In genomic region chr1:1424623-1425229, GRCh38 we compare ENCODE assay signal across 18 cellular contexts. TPM values are rescaled to one million over a fixed set of nuclear protein-coding genes. Genes with fewer than 3 reads are reported as not detected.
A peak's percentile ranks its signal among the peaks of the same experiment; 100 is the strongest.
DNase-seq lines count a peak whose midpoint lies in the region; ATAC-seq and TF ChIP-seq lines count a peak whose summit lies in the region.
"Had no signal": no experiment of that assay in that cellular context is flagged by ENCODE, and none has a peak within 500 bp of the region (broad histone marks: within the 10 kb centered on the region; RNA-seq: fewer than 3 reads in every experiment).

No MANE protein-coding gene starts in this region.

- no peaks in the 10 kb centered on the region for H3K36me3 ChIP-seq in body of pancreas (replicated peaks in 1 of 2; ENCODE audit: insufficient read depth in 1 of 2, low read depth in 2 of 2)
- H3K36me3 ChIP-seq: left lung had no signal

- H3K36me3 Mint-ChIP-seq in mesothelial cell of epicardium: no peaks in the 10 kb centered on the region
- H3K36me3 Mint-ChIP-seq: activated naive CD4-positive, alpha-beta T cell treated with anti-CD3 and anti-CD28 coated beads, Interleukin-2, amount 50 U/mL, for 72 hours had no signal

- H3K9me3 Mint-ChIP-seq in mesothelial cell of epicardium: no peaks in the 10 kb centered on the region
- H3K9me3 Mint-ChIP-seq: activated naive CD4-positive, alpha-beta T cell treated with anti-CD3 and anti-CD28 coated beads, Interleukin-2, amount 50 U/mL, for 72 hours; activated T-cell treated with anti-CD3 and anti-CD28 coated beads, Interleukin-2, amount 50 U/mL, for 72 hours had no signal

- H3K9me3 ChIP-seq in right cardiac atrium (ENCODE audit: control insufficient read depth, low read length) (no peaks in the 10 kb centered on the region), body of pancreas (no peaks in the 10 kb centered on the region)
- H3K9me3 ChIP-seq: A549, Caco-2, left lung had no signal

- intact Hi-C loops in right cardiac atrium (cut with DNase I) (no loop called here), Right ventricle myocardium superior (cut with DNase I) (no loop called here), body of pancreas (cut with DNase I) (no loop called here)

- H3K27me3 Mint-ChIP-seq in mesothelial cell of epicardium (ENCODE audit: low read depth): no peaks in the 10 kb centered on the region

- ATAC-seq in right cardiac atrium: no peak
- no peak for ATAC-seq in Right ventricle myocardium superior (ENCODE audit: poor library complexity)
- ATAC-seq in body of pancreas: no peak
- no peak for ATAC-seq in GM19035 (IDR thresholded peaks at IDR 0.05; ENCODE audit: unreplicated experiment)
- ATAC-seq: activated naive CD4-positive, alpha-beta T cell treated with anti-CD3 and anti-CD28 coated beads, Interleukin-2, amount 50 U/mL, for 72 hours; activated T-cell treated with anti-CD3 and anti-CD28 coated beads, Interleukin-2, amount 50 U/mL, for 72 hours; left lung; Right ventricle myocardium inferior had no signal

- H3K27ac ChIP-seq in right cardiac atrium (ENCODE audit: low read length) (no peak overlapping the region), body of pancreas (no peak overlapping the region)
- H3K27ac ChIP-seq: A549, KMS-11, left lung had no signal

- peaks cover 37% of the 10 kb centered on the region for H3K4me1 Mint-ChIP-seq in mesothelial cell of epicardium

- H3K27me3 ChIP-seq in right cardiac atrium (ENCODE audit: control insufficient read depth, insufficient read depth) (no peaks in the 10 kb centered on the region), body of pancreas (no peaks in the 10 kb centered on the region)

- no peaks in the 10 kb centered on the region for H3K4me1 ChIP-seq in right cardiac atrium (ENCODE audit: control insufficient read depth, insufficient read depth, low read length)
- H3K4me1 ChIP-seq in body of pancreas: peaks cover 29% of the 10 kb centered on the region

- TF ChIP-seq CTCF in mesothelial cell of epicardium (IDR thresholded peaks at IDR 0.05; ENCODE audit: unreplicated experiment): no peak
- TF ChIP-seq CTCF in body of pancreas (IDR thresholded peaks at IDR 0.05): no peak

- 87% methylated on average over 22 of the region's 22 CpGs for WGBS in right cardiac atrium
- WGBS in body of pancreas, 2 donors: 89 to 90% methylated on average over 22 of the region's 22 CpGs

- peak in 2 of 3 donors; percentile 18 to 33 for DNase-seq in right cardiac atrium
- DNase-seq in Right ventricle myocardium superior: no peak
- no peak for DNase-seq in mesothelial cell of epicardium (ENCODE audit: low spot score in 2 of 2, unreplicated experiment in 2 of 2)
- DNase-seq in body of pancreas: no peak
- DNase-seq in SW 1271 (lab: John Stamatoyannopoulos, UW): no peak
- DNase-seq: activated CD4-positive, alpha-beta T cell treated with anti-CD3 and anti-CD28 coated beads for 1 hour; activated T-cell treated with anti-CD3 and anti-CD28 coated beads, Interleukin-2, amount 50 U/mL, for 72 hours; Caco-2; DND-41; NCI-H1694 treated with DMSO at 0.1 percent for 48 hours; NCI-H526 treated with DMSO at 0.1 percent for 48 hours had no signal

- no peak overlapping the region for H3K4me3 ChIP-seq in right cardiac atrium (ENCODE audit: low read length)
- no peak overlapping the region for H3K4me3 ChIP-seq in body of pancreas
- H3K4me3 ChIP-seq: A549, left lung had no signal

- H3K27ac Mint-ChIP-seq in mesothelial cell of epicardium: peak overlapping the region; percentile 77
- H3K27ac Mint-ChIP-seq: activated naive CD4-positive, alpha-beta T cell treated with anti-CD3 and anti-CD28 coated beads, Interleukin-2, amount 50 U/mL, for 72 hours; activated T-cell treated with anti-CD3 and anti-CD28 coated beads, Interleukin-2, amount 50 U/mL, for 72 hours had no signal

- no peak for TF ChIP-seq POLR2A in body of pancreas (IDR thresholded peaks at IDR 0.05)

- no peak overlapping the region for H3K4me3 Mint-ChIP-seq in mesothelial cell of epicardium
- H3K4me3 Mint-ChIP-seq: activated T-cell treated with anti-CD3 and anti-CD28 coated beads, Interleukin-2, amount 50 U/mL, for 72 hours had no signal

RNA-seq across cellular contexts. Expression of gene ANKRD65, which starts 3.6 kb away (rescaled TPM):
- 1 to 10 TPM; 1.6 to 3.6 (median 2.9) TPM for total RNA-seq in right cardiac atrium
- 4.5 TPM for polyA plus RNA-seq in right cardiac atrium
- total RNA-seq in Right ventricle myocardium superior: 1.8 TPM
- total RNA-seq in mesothelial cell of epicardium: 10.9 to 12.3 TPM (median 11.3 TPM) in 3 replicates
- total RNA-seq in body of pancreas: 10 to 100 TPM; 11.2 to 15.5 TPM
- total RNA-seq: mononuclear cell had no signal

RNA-seq across cellular contexts. Expression of gene VWA1, which starts 10.8 kb away (rescaled TPM):
- 10 to 100 TPM; 25.0 to 38.6 (median 25.6) TPM for total RNA-seq in right cardiac atrium
- polyA plus RNA-seq in right cardiac atrium: 17.3 TPM
- 17.1 TPM for total RNA-seq in Right ventricle myocardium superior
- 57.0 to 59.1 TPM (median 57.7 TPM) in 3 replicates for total RNA-seq in mesothelial cell of epicardium
- total RNA-seq in body of pancreas: 10 to 100 TPM; 47.1 to 55.5 TPM

RNA-seq across cellular contexts. Expression of gene MRPL20, which starts 17.6 kb away (rescaled TPM):
- 100 to 1,000 TPM; 121 to 144 (median 132) TPM for total RNA-seq in right cardiac atrium
- polyA plus RNA-seq in right cardiac atrium: 190 TPM
- 144 TPM for total RNA-seq in Right ventricle myocardium superior
- 87.9 to 98.2 TPM (median 94.7 TPM) in 3 replicates for total RNA-seq in mesothelial cell of epicardium
- total RNA-seq in body of pancreas: 10 to 100 TPM; 72.8 to 85.9 TPM

RNA-seq across cellular contexts. Expression of gene ATAD3C, which starts 24.8 kb away (rescaled TPM):
- total RNA-seq in right cardiac atrium (1 to 10 TPM; 1.3 to 3.4 (median 2.2) TPM), Right ventricle myocardium superior (0.94 TPM), mesothelial cell of epicardium (2.2 to 3.9 TPM (median 2.9 TPM) in 3 replicates), body of pancreas (1 to 10 TPM; 1.6 to 2.3 TPM)
- polyA plus RNA-seq in right cardiac atrium: 0.52 TPM
- polyA plus RNA-seq: A549 had no signal

RNA-seq across cellular contexts. Expression of gene CCNL2, which starts 25.6 kb away (rescaled TPM):
- total RNA-seq in right cardiac atrium: 10 to 100 TPM; 61.2 to 83.1 (median 67.2) TPM
- polyA plus RNA-seq in right cardiac atrium: 81.7 TPM
- total RNA-seq in Right ventricle myocardium superior: 45.7 TPM
- total RNA-seq in mesothelial cell of epicardium: 396 to 423 TPM (median 405 TPM) in 3 replicates
- total RNA-seq in body of pancreas: 100 to 1,000 TPM; 225 to 246 TPM

Comparison
In these comparisons a context has a peak if more than half of its experiments do, and no peak if none do; other contexts are left out.
1. DNase-seq: peak in right cardiac atrium (2 of 3); none in Right ventricle myocardium superior (single experiment), mesothelial cell of epicardium (0 of 2), body of pancreas (0 of 4) and SW 1271 (0 of 2).